In genomic region chr13:98761979-98762616, GRCh38 we compare ENCODE assay signal across 12 cellular contexts. TPM values are rescaled to one million over a fixed set of nuclear protein-coding genes. Genes with fewer than 3 reads are reported as not detected.
DNase-seq lines count a peak whose midpoint lies in the region; ATAC-seq and TF ChIP-seq lines count a peak whose summit lies in the region.
"Had no signal": no experiment of that assay in that cellular context is flagged by ENCODE, and none has a peak within 500 bp of the region (broad histone marks: within the 10 kb centered on the region; RNA-seq: fewer than 3 reads in every experiment).

No MANE protein-coding gene starts in this region.

- peaks cover 3 to 5% of the 10 kb centered on the region in 2 donors for H3K36me3 Mint-ChIP-seq in activated T-cell treated with anti-CD3 and anti-CD28 coated beads, Interleukin-2, amount 50 U/mL, for 72 hours (ENCODE audit: insufficient read depth in 2 of 2)
- H3K36me3 Mint-ChIP-seq: activated naive CD4-positive, alpha-beta T cell treated with anti-CD3 and anti-CD28 coated beads, Interleukin-2, amount 50 U/mL, for 24 hours; type B pancreatic cell had no signal

- peaks cover 2 to 9% of the 10 kb centered on the region in 2 donors for H3K9me3 Mint-ChIP-seq in activated T-cell treated with anti-CD3 and anti-CD28 coated beads, Interleukin-2, amount 50 U/mL, for 72 hours
- H3K9me3 Mint-ChIP-seq in stimulated activated naive CD8-positive, alpha-beta T cell treated with anti-CD3 and anti-CD28 coated beads, Interleukin-15, amount 100 ng/mL, for 72 hours = peaks cover 0 to 12% of the 10 kb centered on the region in 2 donors

- peak overlapping the region; percentile 69 for H2AFZ ChIP-seq in MM.1S (ENCODE audit: low read length)

- H3K4me1 ChIP-seq in MM.1S (ENCODE audit: low read length) = no peaks in the 10 kb centered on the region
- peaks cover 0 to 6% (median 0%) of the 10 kb centered on the region in 4 donors for H3K4me1 ChIP-seq in upper lobe of left lung

- peak overlapping the region; percentile 78 for H3K4me2 ChIP-seq in MM.1S (ENCODE audit: low read depth, low read length)

- DNase-seq in activated T-cell treated with anti-CD3 and anti-CD28 coated beads, Interleukin-2, amount 50 U/mL, for 72 hours = no peak
- DNase-seq in activated T-cell treated with anti-CD3 and anti-CD28 coated beads for 4 hours = no peak
- peak; percentile 42 for DNase-seq in MM.1S
- no peak for DNase-seq in fibroblast of villous mesenchyme (ENCODE audit: low read depth)
- DNase-seq in upper lobe of left lung = no peak
- DNase-seq in NCI-H748 (lab: John Stamatoyannopoulos, UW; ENCODE audit: unreplicated experiment) = no peak
- no peak for DNase-seq in stimulated activated naive CD8-positive, alpha-beta T cell treated with anti-CD3 and anti-CD28 coated beads, Interleukin-15, amount 100 ng/mL, for 72 hours
- no peak for DNase-seq in nucleus accumbens (lab: John Stamatoyannopoulos, UW)
- DNase-seq: NCI-H526 had no signal

- 0 out of 2 replicates have a peak, but pooled peaks have one; percentile 10 for TF ChIP-seq CTCF in MM.1S (IDR thresholded peaks at IDR 0.05; ENCODE audit: low read length)
- peak; percentile 21 for TF ChIP-seq CTCF in fibroblast of villous mesenchyme (IDR thresholded peaks at IDR 0.05; ENCODE audit: insufficient read depth, low read depth, low read length)
- no peak for TF ChIP-seq CTCF in upper lobe of left lung (IDR thresholded peaks at IDR 0.05)

- H3K27me3 Mint-ChIP-seq in activated T-cell treated with anti-CD3 and anti-CD28 coated beads, Interleukin-2, amount 50 U/mL, for 72 hours (ENCODE audit: low read depth) = peaks cover 29% of the 10 kb centered on the region
- no peaks in the 10 kb centered on the region for H3K27me3 Mint-ChIP-seq in stimulated activated naive CD8-positive, alpha-beta T cell treated with anti-CD3 and anti-CD28 coated beads, Interleukin-15, amount 100 ng/mL, for 72 hours

- H3K9ac ChIP-seq in MM.1S (ENCODE audit: low read length) = peak overlapping the region; percentile 25; the same call in 1 of the 2 replicates

- WGBS in upper lobe of left lung, 2 donors = 68 to 78% methylated on average over 15 of the region's 15 CpGs

- H3K27ac Mint-ChIP-seq in activated T-cell treated with anti-CD3 and anti-CD28 coated beads, Interleukin-2, amount 50 U/mL, for 72 hours = no peak overlapping the region
- no peak overlapping the region for H3K27ac Mint-ChIP-seq in stimulated activated naive CD8-positive, alpha-beta T cell treated with anti-CD3 and anti-CD28 coated beads, Interleukin-15, amount 100 ng/mL, for 72 hours
- H3K27ac Mint-ChIP-seq: activated naive CD4-positive, alpha-beta T cell treated with anti-CD3 and anti-CD28 coated beads, Interleukin-2, amount 50 U/mL, for 24 hours; type B pancreatic cell had no signal

- H3K36me3 ChIP-seq in MM.1S (replicated peaks; ENCODE audit: insufficient read depth, low read length) (no peaks in the 10 kb centered on the region), upper lobe of left lung (no peaks in the 10 kb centered on the region)

- H4K20me1 ChIP-seq in MM.1S (ENCODE audit: insufficient read depth, low read length) = no peaks in the 10 kb centered on the region

- H3K27ac ChIP-seq in MM.1S (ENCODE audit: low read length) (no peak overlapping the region), upper lobe of left lung (no peak overlapping the region)
- H3K27ac ChIP-seq: VCaP had no signal

- H3F3A ChIP-seq in MM.1S (ENCODE audit: insufficient read depth, low read length) = no peaks in the 10 kb centered on the region

- H3K9me3 ChIP-seq in MM.1S (replicated peaks; ENCODE audit: insufficient read depth, low read length) (no peaks in the 10 kb centered on the region), upper lobe of left lung (no peaks in the 10 kb centered on the region)

- ATAC-seq in activated T-cell treated with anti-CD3 and anti-CD28 coated beads, Interleukin-2, amount 50 U/mL, for 72 hours (replicated peaks in 1 of 2) = no peak
- ATAC-seq in upper lobe of left lung (ENCODE audit: low FRiP score in 2 of 2) = peak in 1 of 2 donors; percentile 20
- ATAC-seq in stimulated activated naive CD8-positive, alpha-beta T cell treated with anti-CD3 and anti-CD28 coated beads, Interleukin-15, amount 100 ng/mL, for 72 hours = no peak

- no peak for TF ChIP-seq EP300 in upper lobe of left lung (IDR thresholded peaks at IDR 0.05)

- no peaks in the 10 kb centered on the region for H3K9me2 ChIP-seq in MM.1S (replicated peaks; ENCODE audit: insufficient read depth, low read length)

- H3K27me3 ChIP-seq in MM.1S (replicated peaks; ENCODE audit: insufficient read depth, low read length) (no peaks in the 10 kb centered on the region), upper lobe of left lung (no peaks in the 10 kb centered on the region)

- no peaks in the 10 kb centered on the region for H3K4me1 Mint-ChIP-seq in activated T-cell treated with anti-CD3 and anti-CD28 coated beads, Interleukin-2, amount 50 U/mL, for 72 hours (ENCODE audit: low read depth)
- no peaks in the 10 kb centered on the region for H3K4me1 Mint-ChIP-seq in stimulated activated naive CD8-positive, alpha-beta T cell treated with anti-CD3 and anti-CD28 coated beads, Interleukin-15, amount 100 ng/mL, for 72 hours
- H3K4me1 Mint-ChIP-seq: activated naive CD4-positive, alpha-beta T cell treated with anti-CD3 and anti-CD28 coated beads, Interleukin-2, amount 50 U/mL, for 24 hours had no signal

- H3K4me3 Mint-ChIP-seq in activated T-cell treated with anti-CD3 and anti-CD28 coated beads, Interleukin-2, amount 50 U/mL, for 72 hours = peak overlapping the region; percentile 26 to 61
- peak overlapping the region in 1 of 2 donors; percentile 49 for H3K4me3 Mint-ChIP-seq in stimulated activated naive CD8-positive, alpha-beta T cell treated with anti-CD3 and anti-CD28 coated beads, Interleukin-15, amount 100 ng/mL, for 72 hours
- H3K4me3 Mint-ChIP-seq: activated naive CD4-positive, alpha-beta T cell treated with anti-CD3 and anti-CD28 coated beads, Interleukin-2, amount 50 U/mL, for 24 hours; type B pancreatic cell had no signal

- no peak for TF ChIP-seq POLR2A in upper lobe of left lung (IDR thresholded peaks at IDR 0.05)

- peak overlapping the region; percentile 59 for H3K4me3 ChIP-seq in MM.1S (ENCODE audit: low read length)
- H3K4me3 ChIP-seq in fibroblast of villous mesenchyme (ENCODE audit: low read depth, low read length) = peak overlapping the region; percentile 54
- H3K4me3 ChIP-seq in upper lobe of left lung = peak overlapping the region in 3 of 4 donors; percentile 23 to 48 (median 43)

- no peaks in the 10 kb centered on the region for H3K79me2 ChIP-seq in MM.1S (ENCODE audit: low read length)

RNA-seq across cellular contexts. Expression of gene SLC15A1, which starts 9.6 kb away (rescaled TPM):
- total RNA-seq in activated T-cell treated with anti-CD3 and anti-CD28 coated beads, Interleukin-2, amount 50 U/mL, for 72 hours = not detected
- not detected in 2 replicates for total RNA-seq in fibroblast of villous mesenchyme
- under 1 TPM in 3 of 6 donors, not detected in 3; 0.07 to 0.23 (median 0.15) TPM for total RNA-seq in upper lobe of left lung

Comparison
In these comparisons a context has a peak if more than half of its experiments do, and no peak if none do; other contexts are left out.
1. CTCF ChIP-seq: peak in MM.1S (single experiment) and fibroblast of villous mesenchyme (single experiment); none in upper lobe of left lung (0 of 6).
2. Peak in every context shown above with its lines, with median percentiles within 50 percentile points of each other: H3K4me3 ChIP-seq.